9 cellular contexts compared by ENCODE assay signal in genomic region chrX:153411255-153411987, GRCh38. TPM values are rescaled to one million over a fixed set of nuclear protein-coding genes. Genes with fewer than 3 reads are reported as not detected.
DNase-seq lines count a peak whose midpoint lies in the region; ATAC-seq lines count a peak whose summit lies in the region.
"Had no signal": no experiment of that assay in that cellular context is flagged by ENCODE, and none has a peak within 500 bp of the region (broad histone marks: within the 10 kb centered on the region; RNA-seq: fewer than 3 reads in every experiment).

TSS of gene ZFP92 (plus strand) at chrX:153411472. CDS start at chrX:153418323, 6,851 bp downstream.

- H3K9me3 Mint-ChIP-seq in activated T-cell treated with anti-CD3 and anti-CD28 coated beads, Interleukin-2, amount 50 U/mL, for 24 hours: no peaks in the 10 kb centered on the region

- H3K9me3 ChIP-seq in HUES48 (ENCODE audit: control insufficient read depth, insufficient read depth, low read length): peaks cover 38% of the 10 kb centered on the region

- no peak within 1 kb of the TSS for H3K9ac ChIP-seq in HUES48 (ENCODE audit: low read depth, low read length)

- peaks cover 23% of the 10 kb centered on the region for H3K27me3 ChIP-seq in HUES48 (ENCODE audit: control insufficient read depth, insufficient read depth, low read length)

- peak; percentile 47 for DNase-seq in DMS 273 (lab: John Stamatoyannopoulos, UW; ENCODE audit: unreplicated experiment)
- no peak for DNase-seq in DMS 273 treated with DMSO at 0.1 percent for 48 hours (lab: John Stamatoyannopoulos, UW)
- DNase-seq in activated T-cell treated with anti-CD3 and anti-CD28 coated beads, Interleukin-2, amount 50 U/mL, for 24 hours: peak; percentile 71
- DNase-seq in germinal center (ENCODE audit: low spot score): peak; percentile 61
- no peak for DNase-seq in sciatic nerve (ENCODE audit: low spot score)
- no peak for DNase-seq in HCEC 1CT

- H3K27ac Mint-ChIP-seq in activated T-cell treated with anti-CD3 and anti-CD28 coated beads, Interleukin-2, amount 50 U/mL, for 24 hours: peak within 1 kb of the TSS; percentile 32

- no peak within 1 kb of the TSS for H3K27ac ChIP-seq in HUES48 (ENCODE audit: low read depth, low read length)
- H3K27ac ChIP-seq: 22Rv1 had no signal

- H3K4me1 ChIP-seq in HUES48 (ENCODE audit: control insufficient read depth, insufficient read depth, low read length): no peaks in the 10 kb centered on the region

- H3K4me3 ChIP-seq in HUES48 (ENCODE audit: low read depth, low read length): peak within 1 kb of the TSS; percentile 46

- intact Hi-C loops in sciatic nerve (cut with DNase I): no loop called here

- H3K36me3 ChIP-seq in HUES48 (ENCODE audit: control insufficient read depth, insufficient read depth, low read length): no peaks in the 10 kb centered on the region

- H3K36me3 Mint-ChIP-seq in activated T-cell treated with anti-CD3 and anti-CD28 coated beads, Interleukin-2, amount 50 U/mL, for 24 hours (ENCODE audit: low read depth): no peaks in the 10 kb centered on the region

- H3K4me3 Mint-ChIP-seq in activated T-cell treated with anti-CD3 and anti-CD28 coated beads, Interleukin-2, amount 50 U/mL, for 24 hours: peak within 1 kb of the TSS; percentile 71

- H3K4me1 Mint-ChIP-seq in activated T-cell treated with anti-CD3 and anti-CD28 coated beads, Interleukin-2, amount 50 U/mL, for 24 hours (ENCODE audit: low read depth): peaks cover 11% of the 10 kb centered on the region

- peak; percentile 57 for ATAC-seq in sciatic nerve
- no peak for ATAC-seq in HG03469 (IDR thresholded peaks at IDR 0.05; ENCODE audit: unreplicated experiment)

- peaks cover 21% of the 10 kb centered on the region for H3K27me3 Mint-ChIP-seq in activated T-cell treated with anti-CD3 and anti-CD28 coated beads, Interleukin-2, amount 50 U/mL, for 24 hours

RNA-seq across cellular contexts. Expression of gene ZFP92, which starts in this region (rescaled TPM):
- 0.85 TPM for total RNA-seq in sciatic nerve

Comparison
In these comparisons a context has a peak if more than half of its experiments do, and no peak if none do; other contexts are left out.
1. DNase-seq: peak in DMS 273 (single experiment), activated T-cell treated with anti-CD3 and anti-CD28 coated beads, Interleukin-2, amount 50 U/mL, for 24 hours (single experiment) and germinal center (single experiment); none in DMS 273 treated with DMSO at 0.1 percent for 48 hours (single experiment), sciatic nerve (single experiment) and HCEC 1CT (single experiment).
2. Peak in ATAC-seq in sciatic nerve; RNA of the gene not detected or under 1 TPM.